8 cellular contexts compared by ENCODE assay signal in genomic region chr20:20367681-20368413, GRCh38. TPM values are rescaled to one million over a fixed set of nuclear protein-coding genes. Genes with fewer than 3 reads are reported as not detected.
DNase-seq lines count a peak whose midpoint lies in the region; ATAC-seq, FAIRE-seq and TF ChIP-seq lines count a peak whose summit lies in the region.

TSS of gene INSM1 (plus strand) at chr20:20368104. CDS start at chr20:20368268, 164 bp downstream.

- no peaks in the 10 kb centered on the region for H3K36me3 ChIP-seq in right atrium auricular region

- ATAC-seq in T-cell (replicated peaks in 1 of 4): no peak
- ATAC-seq in stimulated activated memory B cell treated with anti-CD40 and anti-IgM and Interleukin-4, amounts not matched to agents 10 μg/mL and 1 μg/mL and 100 μg/mL, for 72 hours: peak; percentile 38

- H3K36me3 Mint-ChIP-seq in T-cell: no peaks in the 10 kb centered on the region
- no peaks in the 10 kb centered on the region for H3K36me3 Mint-ChIP-seq in stimulated activated memory B cell treated with anti-CD40 and anti-IgM and Interleukin-4, amounts not matched to agents 10 μg/mL and 1 μg/mL and 100 μg/mL, for 72 hours

- peak within 1 kb of the TSS in 2 of 3 donors; percentile 25 to 60 for H3K4me3 Mint-ChIP-seq in T-cell
- H3K4me3 Mint-ChIP-seq in stimulated activated memory B cell treated with anti-CD40 and anti-IgM and Interleukin-4, amounts not matched to agents 10 μg/mL and 1 μg/mL and 100 μg/mL, for 72 hours: peak within 1 kb of the TSS; percentile 80

- H3K9me3 ChIP-seq in right atrium auricular region: no peaks in the 10 kb centered on the region

- TF ChIP-seq CTCF in right atrium auricular region (IDR thresholded peaks at IDR 0.05): no peak
- no peak for TF ChIP-seq CTCF in D721Med (IDR thresholded peaks at IDR 0.05; ENCODE audit: insufficient read depth, missing control alignments)

- CTCF ChIA-PET in T-cell (lab: Charles Lee): no interaction called here

- peaks cover 48 to 62% of the 10 kb centered on the region in 2 donors for H3K27me3 Mint-ChIP-seq in T-cell
- H3K27me3 Mint-ChIP-seq in stimulated activated memory B cell treated with anti-CD40 and anti-IgM and Interleukin-4, amounts not matched to agents 10 μg/mL and 1 μg/mL and 100 μg/mL, for 72 hours: peaks cover 80% of the 10 kb centered on the region

- peak; percentile 91 for DNase-seq in DMS153 (lab: John Stamatoyannopoulos, UW)
- DNase-seq in T-cell: no peak
- no peak for DNase-seq in right atrium auricular region (ENCODE audit: low spot score)
- DNase-seq in RCC 7860 (ENCODE audit: low spot score): no peak
- DNase-seq in D721Med (ENCODE audit: insufficient read length, low spot score): no peak
- DNase-seq in RPMI8226: no peak

- TF ChIP-seq RAD21 in Ishikawa (IDR thresholded peaks at IDR 0.05; ENCODE audit: low read depth): no peak

- FAIRE-seq in RCC 7860 (lab: Jason Lieb, UNC) (no peak), D721Med (lab: Jason Lieb, UNC) (no peak)

- POLR2A ChIA-PET in T-cell (lab: Charles Lee): no interaction called here

- no peak for TF ChIP-seq EP300 in Ishikawa (IDR thresholded peaks at IDR 0.05; ENCODE audit: borderline replicate concordance)

- peaks cover 48 to 62% of the 10 kb centered on the region in 2 donors for H3K27me3 ChIP-seq in right atrium auricular region

- no peak within 1 kb of the TSS for H3K27ac ChIP-seq in right atrium auricular region

- peaks cover 15 to 19% (median 15%) of the 10 kb centered on the region in 3 donors for H3K4me1 Mint-ChIP-seq in T-cell
- peaks cover 27% of the 10 kb centered on the region for H3K4me1 Mint-ChIP-seq in stimulated activated memory B cell treated with anti-CD40 and anti-IgM and Interleukin-4, amounts not matched to agents 10 μg/mL and 1 μg/mL and 100 μg/mL, for 72 hours

- no peak within 1 kb of the TSS for H3K27ac Mint-ChIP-seq in T-cell
- peak within 1 kb of the TSS; percentile 58 for H3K27ac Mint-ChIP-seq in stimulated activated memory B cell treated with anti-CD40 and anti-IgM and Interleukin-4, amounts not matched to agents 10 μg/mL and 1 μg/mL and 100 μg/mL, for 72 hours

- no peaks in the 10 kb centered on the region for H3K9me3 Mint-ChIP-seq in T-cell
- H3K9me3 Mint-ChIP-seq in stimulated activated memory B cell treated with anti-CD40 and anti-IgM and Interleukin-4, amounts not matched to agents 10 μg/mL and 1 μg/mL and 100 μg/mL, for 72 hours: no peaks in the 10 kb centered on the region

- peaks cover 0 to 35% of the 10 kb centered on the region in 2 donors for H3K4me1 ChIP-seq in right atrium auricular region

- peak within 1 kb of the TSS; percentile 11 to 39 for H3K4me3 ChIP-seq in right atrium auricular region

TF ChIP-seq in Ishikawa, 13 proteins besides CTCF, POLR2A, EP300 and RAD21:
- no peak for TF ChIP-seq CREB1 (IDR thresholded peaks at IDR 0.05; ENCODE audit: low read depth)
- peak; percentile 39; the same call in 1 of the 2 replicates for TF ChIP-seq NFIC (IDR thresholded peaks at IDR 0.05)
- no peak for TF ChIP-seq ZBTB7A (IDR thresholded peaks at IDR 0.05; ENCODE audit: low read depth)
- 0 out of 2 replicates have a peak, but pooled peaks have one; percentile 37 for TF ChIP-seq MAX (IDR thresholded peaks at IDR 0.05)
- TF ChIP-seq CEBPB (IDR thresholded peaks at IDR 0.05): no peak
- TF ChIP-seq TCF12 (IDR thresholded peaks at IDR 0.05; ENCODE audit: low read depth): peak; percentile 53; the same call in 1 of the 2 replicates
- TF ChIP-seq USF1 (IDR thresholded peaks at IDR 0.05): no peak
- no peak for TF ChIP-seq EGR1 (IDR thresholded peaks at IDR 0.05)
- TF ChIP-seq YY1 (IDR thresholded peaks at IDR 0.05; ENCODE audit: low read depth): no peak
- no peak for TF ChIP-seq TEAD4 (IDR thresholded peaks at IDR 0.05)

RNA-seq across cellular contexts. Expression of gene INSM1, which starts in this region (rescaled TPM):
- total RNA-seq in T-cell (not detected), right atrium auricular region (not detected)
